ENCODE assay signal across 30 cellular contexts in genomic region chr1:96329121-96329520, GRCh38.
DNase-seq lines count a peak whose midpoint lies in the region; ATAC-seq and TF ChIP-seq lines count a peak whose summit lies in the region.
"Had no signal": no experiment of that assay in that cellular context is flagged by ENCODE, and none has a peak within 500 bp of the region (broad histone marks: within the 10 kb centered on the region; RNA-seq: fewer than 3 reads in every experiment).

No MANE protein-coding gene starts in this region.

- no peak for ATAC-seq in HG02938 (IDR thresholded peaks at IDR 0.05; ENCODE audit: unreplicated experiment)
- ATAC-seq: activated CD8-positive, alpha-beta memory T cell treated with anti-CD3 and anti-CD28 coated beads, Interleukin-2, amount 10 ng/mL, durations not matched to agents 7 days and 5 days; activated T-cell treated with anti-CD3 and anti-CD28 coated beads, Interleukin-2, amount 50 U/mL, for 72 hours; naive thymus-derived CD8-positive, alpha-beta T cell; Panc1; WTC11 had no signal

- no peak for TF ChIP-seq CTCF in cardiac fibroblast (IDR thresholded peaks at IDR 0.05; ENCODE audit: low read depth, low read length)

- DNase-seq in EL = peak; percentile 41
- peak; percentile 86 for DNase-seq in NCI-H226
- peak; percentile 27 to 64 for DNase-seq in cardiac fibroblast (ENCODE audit: low read depth in 2 of 2)
- DNase-seq in skeletal muscle cell (ENCODE audit: low read depth) = peak; percentile 23
- no peak for DNase-seq in CD1c-positive myeloid dendritic cell (ENCODE audit: extremely low spot score)
- no peak for DNase-seq in dedifferentiated amniotic fluid mesenchymal stem cell (ENCODE audit: extremely low spot score)
- no peak for DNase-seq in activated CD4-positive, alpha-beta T cell treated with anti-CD3 and anti-CD28 coated beads for 1 hour
- DNase-seq: activated CD4-positive, alpha-beta T cell treated with anti-CD3 and anti-CD28 coated beads, Interleukin-2, amount 50 U/mL, for 1 hour; activated CD8-positive, alpha-beta memory T cell treated with anti-CD3 and anti-CD28 coated beads, Interleukin-2, amount 10 ng/mL, durations not matched to agents 7 days and 5 days; activated naive CD4-positive, alpha-beta T cell treated with anti-CD3 and anti-CD28 coated beads, Interleukin-2, amount 10 ng/mL, durations not matched to agents 7 days and 5 days; activated T-cell treated with anti-CD3 and anti-CD28 coated beads, Interleukin-2, amount 50 U/mL, for 72 hours; amygdala; CD4-positive, alpha-beta T cell; DMS 273 treated with DMSO at 0.1 percent for 48 hours; dorsolateral prefrontal cortex; GDM1; H9; Karpas-422; kidney; midbrain; naive thymus-derived CD8-positive, alpha-beta T cell; NCI-H1092 treated with DMSO at 0.1 percent for 48 hours; NCI-H526 treated with DMSO at 0.1 percent for 48 hours; occipital lobe; SHP77 treated with DMSO at 0.1 percent for 48 hours; T-helper 9 cell had no signal

- H3K4me3 ChIP-seq in cardiac fibroblast (replicated peaks in 1 of 2; ENCODE audit: low read depth in 2 of 2, low read length in 2 of 2) = no peak overlapping the region
- no peak overlapping the region for H3K4me3 ChIP-seq in skeletal muscle cell (ENCODE audit: low read depth, low read length)
- H3K4me3 ChIP-seq: dorsolateral prefrontal cortex, vagina had no signal

Comparison
In these comparisons a context has a peak if more than half of its experiments do, and no peak if none do; other contexts are left out.
1. DNase-seq: peak in EL (single experiment), NCI-H226 (single experiment), cardiac fibroblast (2 of 2) and skeletal muscle cell (single experiment); none in CD1c-positive myeloid dendritic cell (single experiment), dedifferentiated amniotic fluid mesenchymal stem cell (single experiment) and activated CD4-positive, alpha-beta T cell treated with anti-CD3 and anti-CD28 coated beads for 1 hour (single experiment).